Comparison of ENCODE assay signal across 8 cellular contexts in genomic region chr22:28678778-28679610, GRCh38. TPM values are rescaled to one million over a fixed set of nuclear protein-coding genes. Genes with fewer than 3 reads are reported as not detected.
DNase-seq lines count a peak whose midpoint lies in the region; FAIRE-seq and TF ChIP-seq lines count a peak whose summit lies in the region.
"Not testable (repeated sequence)": the region's sequence is repeated elsewhere in the genome, so short reads cannot be mapped to it uniquely, and the experiment has no call there.

No MANE protein-coding gene starts in this region.

- peak overlapping the region; percentile 86 for H3K4me3 Mint-ChIP-seq in dendritic cell treated with granulocyte-macrophage colony-stimulating factor and Interleukin-4, amounts not matched to agents 40 ng/mL and 50 ng/mL, for 4 days

- not testable (repeated sequence) for H4K20me1 ChIP-seq in OCI-LY1 (ENCODE audit: insufficient read depth, low read length)

- peaks cover 13% of the 10 kb centered on the region; the same call in 1 of the 2 replicates for H3K27me3 ChIP-seq in OCI-LY1 (ENCODE audit: insufficient read depth, low read length)
- not testable (repeated sequence) for H3K27me3 ChIP-seq in muscle layer of colon (ENCODE audit: control insufficient read depth in 1 of 2, insufficient read depth in 2 of 2, low read length in 2 of 2); small intestine (ENCODE audit: control insufficient read depth in 2 of 2, insufficient read depth in 2 of 2, low read length in 2 of 2)

- DNase-seq in ACHN, result peak; percentile 15
- DNase-seq in GM20000 (ENCODE audit: low spot score), result peak; percentile 25
- peak; percentile 31 for DNase-seq in activated T-cell treated with anti-CD3 and anti-CD28 coated beads, Interleukin-2, amount 50 U/mL, for 1 hour
- peak; percentile 14 for DNase-seq in hepatic stellate cell (ENCODE audit: low spot score)
- not testable (repeated sequence) for DNase-seq in small intestine

- peak overlapping the region; percentile 54 for H3K4me2 ChIP-seq in OCI-LY1 (ENCODE audit: low read length)

- not testable (repeated sequence) for FAIRE-seq in small intestine (lab: Jason Lieb, UNC)

- peak overlapping the region; percentile 51 for H3K4me3 ChIP-seq in OCI-LY1 (ENCODE audit: low read depth, low read length, poor library complexity, severe bottlenecking)
- peak overlapping the region; percentile 74 to 85 for H3K4me3 ChIP-seq in muscle layer of colon (ENCODE audit: low read depth in 1 of 2, low read length in 2 of 2)
- peak overlapping the region; percentile 15 to 53 for H3K4me3 ChIP-seq in small intestine (ENCODE audit: low read depth in 1 of 2, low read length in 2 of 2)

- H3K27me3 Mint-ChIP-seq in dendritic cell treated with granulocyte-macrophage colony-stimulating factor and Interleukin-4, amounts not matched to agents 40 ng/mL and 50 ng/mL, for 4 days, result peaks cover 67% of the 10 kb centered on the region

- H3K36me3 Mint-ChIP-seq in dendritic cell treated with granulocyte-macrophage colony-stimulating factor and Interleukin-4, amounts not matched to agents 40 ng/mL and 50 ng/mL, for 4 days (ENCODE audit: low read depth), result not testable (repeated sequence)

- in situ Hi-C loops in ACHN (cut with HindIII; ENCODE audit: low pct_ligation_motif_present, low pct_unique_long_range_greater_than_20kb, low sequenced_read_pairs), result not testable (repeated sequence)

- H3K9me3 Mint-ChIP-seq in dendritic cell treated with granulocyte-macrophage colony-stimulating factor and Interleukin-4, amounts not matched to agents 40 ng/mL and 50 ng/mL, for 4 days, result not testable (repeated sequence)

- peak overlapping the region; percentile 79 for H3K27ac Mint-ChIP-seq in dendritic cell treated with granulocyte-macrophage colony-stimulating factor and Interleukin-4, amounts not matched to agents 40 ng/mL and 50 ng/mL, for 4 days

- H3K4me1 ChIP-seq in OCI-LY1 (ENCODE audit: insufficient read depth, low read length, severe bottlenecking); muscle layer of colon (ENCODE audit: insufficient read depth, low read length); small intestine (ENCODE audit: control insufficient read depth in 2 of 2, insufficient read depth in 1 of 2, low read depth in 1 of 2, low read length in 1 of 2): not testable (repeated sequence)

- TF ChIP-seq CTCF in GM20000 (IDR thresholded peaks at IDR 0.05; ENCODE audit: extremely low read depth, missing control alignments); OCI-LY1 (IDR thresholded peaks at IDR 0.05; ENCODE audit: low read length): not testable (repeated sequence)

- H3K27ac ChIP-seq in OCI-LY1 (ENCODE audit: low read depth, low read length, poor library complexity, severe bottlenecking); muscle layer of colon (ENCODE audit: low read depth, low read length): not testable (repeated sequence)
- peak overlapping the region in 1 of 2 donors; percentile 62 for H3K27ac ChIP-seq in small intestine (ENCODE audit: low read depth in 1 of 2, low read length in 1 of 2)

- intact Hi-C loops in dendritic cell treated with granulocyte-macrophage colony-stimulating factor and Interleukin-4, amounts not matched to agents 40 ng/mL and 50 ng/mL, for 4 days (cut with micrococcal nuclease), result not testable (repeated sequence)

- not testable (repeated sequence) for H3K36me3 ChIP-seq in OCI-LY1 (ENCODE audit: insufficient read depth, low read length); muscle layer of colon (ENCODE audit: insufficient read depth, low read length); small intestine (ENCODE audit: control insufficient read depth in 2 of 2, insufficient read depth in 2 of 2, low read length in 2 of 2)

- H3K9ac ChIP-seq in OCI-LY1 (ENCODE audit: low read length), result not testable (repeated sequence)
- H3K9ac ChIP-seq in muscle layer of colon (ENCODE audit: low read length), result peak overlapping the region; percentile 39

- H3K79me2 ChIP-seq in OCI-LY1 (ENCODE audit: insufficient read depth, low read length), result not testable (repeated sequence)

- 14 to 19% (median 16%) methylated on average over 43 to 58 of the region's 58 CpGs for WGBS in small intestine, 3 donors

- not testable (repeated sequence) for H3K9me2 ChIP-seq in OCI-LY1 (ENCODE audit: low read depth, low read length)

- not testable (repeated sequence) for H3F3A ChIP-seq in OCI-LY1 (ENCODE audit: insufficient read depth, low read length)

- peaks cover 25% of the 10 kb centered on the region for H3K4me1 Mint-ChIP-seq in dendritic cell treated with granulocyte-macrophage colony-stimulating factor and Interleukin-4, amounts not matched to agents 40 ng/mL and 50 ng/mL, for 4 days (ENCODE audit: low read depth)

- not testable (repeated sequence) for H2AFZ ChIP-seq in OCI-LY1 (ENCODE audit: low read length)

- H3K9me3 ChIP-seq in OCI-LY1 (ENCODE audit: low read length); muscle layer of colon (ENCODE audit: low read length); small intestine (ENCODE audit: control insufficient read depth, low read depth): not testable (repeated sequence)

RNA-seq across cellular contexts. Expression of gene TTC28, which starts 0.6 kb away (rescaled TPM):
- 1 to 10 TPM in 2 of 3 donors, under 1 TPM in 1; 0.45 to 6.3 (median 1.1) TPM for polyA plus RNA-seq in small intestine
